Comparison of ENCODE assay signal across 17 cellular contexts in the genomic region with DNA sequence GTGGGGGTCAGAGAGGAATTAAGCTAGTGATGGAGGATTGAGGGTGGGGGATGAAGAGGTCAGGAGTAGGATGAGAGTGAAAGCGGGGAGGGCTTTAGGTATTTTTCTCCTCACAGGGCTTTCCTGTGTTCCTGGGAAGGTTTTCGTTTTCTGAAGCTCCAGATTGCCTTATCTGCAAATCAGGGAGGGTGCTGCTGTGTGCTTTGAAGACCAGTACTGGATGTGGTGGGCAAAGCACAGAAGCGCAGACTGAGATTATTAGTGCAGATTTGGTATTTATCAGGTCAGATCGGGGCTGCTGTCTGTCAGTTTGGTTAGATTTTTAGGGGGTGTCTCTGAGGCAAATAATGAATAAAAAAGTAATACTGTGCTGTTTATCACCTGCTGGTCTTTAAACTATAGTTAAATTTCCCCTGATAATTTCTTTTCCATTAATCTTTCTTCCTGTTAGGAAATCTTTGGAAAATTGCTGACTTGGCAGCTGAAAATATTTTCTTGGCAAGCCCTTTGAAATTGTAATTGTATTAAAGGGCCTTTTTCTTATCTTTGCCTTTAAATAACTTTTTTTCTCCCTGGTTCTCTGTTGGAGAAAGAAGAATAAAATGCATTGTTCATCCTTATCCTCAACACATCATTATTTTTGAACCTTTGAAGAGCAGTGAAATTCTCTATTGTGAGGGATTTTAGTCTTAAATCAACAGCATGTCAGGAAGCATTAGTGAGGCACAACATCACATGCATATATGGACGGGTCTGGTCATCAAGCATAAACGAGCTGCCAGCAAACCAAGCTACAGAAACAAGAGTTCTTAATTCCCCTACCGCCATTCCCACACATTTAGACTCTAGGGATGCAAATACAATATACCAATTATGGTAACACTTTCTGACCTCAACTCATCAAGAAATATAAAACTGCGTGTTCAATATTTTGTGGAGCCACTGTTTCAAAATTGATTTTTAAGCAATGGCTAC.
DNase-seq lines count a peak whose midpoint lies in the region; ATAC-seq and TF ChIP-seq lines count a peak whose summit lies in the region.
"Had no signal": no experiment of that assay in that cellular context is flagged by ENCODE, and none has a peak within 500 bp of the region (broad histone marks: within the 10 kb centered on the region; RNA-seq: fewer than 3 reads in every experiment).

No MANE protein-coding gene starts in this region.

- no peaks in the 10 kb centered on the region for H3K9me1 ChIP-seq in IMR-90 (ENCODE audit: insufficient read depth, low read length)

- no peak overlapping the region for H2BK20ac ChIP-seq in IMR-90 (ENCODE audit: low read depth, low read length)

- intact Hi-C loops in IMR-90 (cut with micrococcal nuclease), result no loop called here
- intact Hi-C loops in activated naive CD4-positive, alpha-beta T cell treated with anti-CD3 and anti-CD28 coated beads for 36 hours (cut with micrococcal nuclease), result no loop called here

- no peak overlapping the region for H3K27ac ChIP-seq in IMR-90 (ENCODE audit: insufficient read depth, low read length)
- H3K27ac ChIP-seq: PC-9, SJCRH30 had no signal

- H3K4me3 ChIP-seq in IMR-90 (ENCODE audit: insufficient read depth, low read depth, low read length), result no peak overlapping the region
- H3K4me3 ChIP-seq: PC-9, SJCRH30 had no signal

- no peak overlapping the region for H3K4me2 ChIP-seq in IMR-90 (ENCODE audit: low read depth, low read length)
- H3K4me2 ChIP-seq: PC-9 had no signal

- H2BK15ac ChIP-seq in IMR-90 (ENCODE audit: low read depth, low read length), result no peak overlapping the region

- no peak overlapping the region for H3K56ac ChIP-seq in IMR-90 (ENCODE audit: extremely low read depth, insufficient read depth, low read length)

- H3K79me1 ChIP-seq in IMR-90 (ENCODE audit: low read depth in 1 of 2, low read length in 2 of 2), result no peaks in the 10 kb centered on the region

- H4K5ac ChIP-seq in IMR-90 (ENCODE audit: low read depth, low read length), result no peak overlapping the region

- TF ChIP-seq CTCF in IMR-90 (conservative IDR thresholded peaks at IDR 0.05; ENCODE audit: low read depth, low read length), result no peak

- peaks cover under 1% of the 10 kb centered on the region; the same call in 1 of the 2 replicates for H3K4me1 ChIP-seq in IMR-90 (ENCODE audit: control insufficient read depth, insufficient read depth, low read length)
- H3K4me1 ChIP-seq: SJCRH30 had no signal

- no peak overlapping the region for H3K18ac ChIP-seq in IMR-90 (ENCODE audit: low read depth, low read length)

- no peak overlapping the region for H3K27ac Mint-ChIP-seq in activated naive CD4-positive, alpha-beta T cell treated with anti-CD3 and anti-CD28 coated beads for 36 hours
- H3K27ac Mint-ChIP-seq: B cell; CD4-positive, alpha-beta T cell; T-cell had no signal

- no peak for TF ChIP-seq RAD21 in IMR-90 (IDR thresholded peaks at IDR 0.05; ENCODE audit: low read length)

- no TSS peak for BruUV-seq in IMR-90 (replicated peaks; lab: Mats Ljungman, UMichigan)

- H3K36me3 ChIP-seq in IMR-90 (ENCODE audit: control insufficient read depth, insufficient read depth, low read length), result no peaks in the 10 kb centered on the region
- H3K36me3 ChIP-seq: SJCRH30 had no signal

- H3K4ac ChIP-seq in IMR-90 (ENCODE audit: low read depth, low read length), result no peak overlapping the region

- DNase-seq in IMR-90, result no peak
- DNase-seq in foreskin melanocyte, result peak; percentile 2
- no peak for DNase-seq in hippocampal formation (lab: John Stamatoyannopoulos, UW)
- DNase-seq in activated naive CD4-positive, alpha-beta T cell treated with anti-CD3 and anti-CD28 coated beads for 36 hours, result no peak
- no peak for DNase-seq in NCI-H2107 treated with DMSO at 0.1 percent for 48 hours (lab: John Stamatoyannopoulos, UW; ENCODE audit: unreplicated experiment)
- no peak for DNase-seq in NCI-H146 (lab: John Stamatoyannopoulos, UW)
- DNase-seq: CD4-positive, alpha-beta T cell; Kasumi-1; MM.1S; NCI-H1105; NCI-H1930; NCI-H524; PC-9; SJCRH30; T-cell had no signal

- H2AFZ ChIP-seq in IMR-90 (replicated peaks; ENCODE audit: low read length, poor library complexity), result no peak overlapping the region
- H2AFZ ChIP-seq: PC-9 had no signal

- peaks cover 11% of the 10 kb centered on the region for H3K4me1 Mint-ChIP-seq in activated naive CD4-positive, alpha-beta T cell treated with anti-CD3 and anti-CD28 coated beads for 36 hours (ENCODE audit: low read depth)

- dilution Hi-C loops in IMR-90 (cut with HindIII; ENCODE audit: low sequenced_read_pairs, unreplicated experiment), result no loop called here

- H2AK9ac ChIP-seq in IMR-90 (replicated peaks; ENCODE audit: low read depth, low read length, poor library complexity), result no peak overlapping the region

- H3K9me3 Mint-ChIP-seq in activated naive CD4-positive, alpha-beta T cell treated with anti-CD3 and anti-CD28 coated beads for 36 hours, result peaks cover 3% of the 10 kb centered on the region
- H3K9me3 Mint-ChIP-seq: CD4-positive, alpha-beta T cell had no signal

- H3K27me3 Mint-ChIP-seq in activated naive CD4-positive, alpha-beta T cell treated with anti-CD3 and anti-CD28 coated beads for 36 hours (ENCODE audit: low read depth), result no peaks in the 10 kb centered on the region
- H3K27me3 Mint-ChIP-seq: B cell; CD4-positive, alpha-beta T cell; T-cell had no signal

- in situ Hi-C loops in IMR-90 (cut with MboI; ENCODE audit: low sequenced_read_pairs), result no loop called here

- WGBS in IMR-90 (ENCODE audit: extremely low coverage in 2 of 2, insufficient read length in 1 of 2), 2 experiments, result 20% methylated on average over 1 of the region's 8 CpGs; no CpG with 5 or more reads in 1 of the 2 experiments

- H4K8ac ChIP-seq in IMR-90 (ENCODE audit: low read depth in 2 of 2, low read length in 2 of 2), result no peak overlapping the region

- H3K36me3 Mint-ChIP-seq in activated naive CD4-positive, alpha-beta T cell treated with anti-CD3 and anti-CD28 coated beads for 36 hours (ENCODE audit: low read depth), result no peaks in the 10 kb centered on the region
- H3K36me3 Mint-ChIP-seq: T-cell had no signal

- no peaks in the 10 kb centered on the region for H4K20me1 ChIP-seq in IMR-90 (ENCODE audit: insufficient read depth, low read length)

- ATAC-seq in IMR-90 (ENCODE audit: low read depth) (no peak), SK-N-SH treated with all-trans-retinoic acid at 6 μM for 48 hours (no peak)
- ATAC-seq: T-cell had no signal

- H3K27me3 ChIP-seq in IMR-90 (ENCODE audit: control insufficient read depth, insufficient read depth, low read length), result peaks cover 8% of the 10 kb centered on the region
- H3K27me3 ChIP-seq: SJCRH30 had no signal

- H3K9ac ChIP-seq in IMR-90 (ENCODE audit: low read depth, low read length), result no peak overlapping the region

- no peak overlapping the region for H2BK120ac ChIP-seq in IMR-90 (ENCODE audit: low read depth, low read length)

- H3K14ac ChIP-seq in IMR-90 (replicated peaks; ENCODE audit: low read depth, low read length), result no peak overlapping the region

- H3K4me3 Mint-ChIP-seq in activated naive CD4-positive, alpha-beta T cell treated with anti-CD3 and anti-CD28 coated beads for 36 hours, result no peak overlapping the region
- H3K4me3 Mint-ChIP-seq: B cell; CD4-positive, alpha-beta T cell; T-cell had no signal

- no peak for TF ChIP-seq POLR2A in IMR-90 (IDR thresholded peaks at IDR 0.05; ENCODE audit: low read depth, low read length)

- H4K91ac ChIP-seq in IMR-90 (ENCODE audit: insufficient read depth, low read depth, low read length), result no peak overlapping the region

- CTCF ChIA-PET in IMR-90 (lab: Yijun Ruan, JAX), result no interaction called here
- CTCF ChIA-PET in activated naive CD4-positive, alpha-beta T cell treated with anti-CD3 and anti-CD28 coated beads for 36 hours (lab: Charles Lee), result interaction anchor here (0.6 to 1.6 kb wide), 3 partner anchors 19 to 399 kb away, joined by 3 to 8 read pairs (median 3); no protein-coding TSS in a partner anchor

- H3K23ac ChIP-seq in IMR-90 (ENCODE audit: low read depth, low read length), result no peak overlapping the region

- H2AK5ac ChIP-seq in IMR-90 (ENCODE audit: low read depth, low read length), result no peak overlapping the region

- H3K9me3 ChIP-seq in IMR-90 (ENCODE audit: control insufficient read depth, insufficient read depth, low read length), result no peaks in the 10 kb centered on the region
- H3K9me3 ChIP-seq: SJCRH30 had no signal

- POLR2A ChIA-PET in IMR-90 (lab: Charles Lee; ENCODE audit: unreplicated experiment), result no interaction called here

- no peak overlapping the region for H2BK5ac ChIP-seq in IMR-90 (ENCODE audit: low read depth, low read length, poor library complexity, severe bottlenecking)

TF ChIP-seq in IMR-90, 13 proteins besides CTCF, POLR2A, EP300 and RAD21:
- peak; percentile 85 for TF ChIP-seq MAFK (IDR thresholded peaks at IDR 0.05; ENCODE audit: low read depth, low read length)
- no peak for TF ChIP-seq NFE2L2 (IDR thresholded peaks at IDR 0.05; ENCODE audit: low read depth, low read length)

TF ChIP-seq in SK-N-SH treated with all-trans-retinoic acid at 6 μM for 48 hours, 23 proteins besides CTCF, POLR2A, EP300 and RAD21:
- no peak for TF ChIP-seq ESRRG (CRISPR knock-in tag; IDR thresholded peaks at IDR 0.05)
- no peak for TF ChIP-seq ZC3H10 (CRISPR knock-in tag; IDR thresholded peaks at IDR 0.05)
- no peak for TF ChIP-seq ZNF565 (CRISPR knock-in tag; conservative IDR thresholded peaks at IDR 0.05; ENCODE audit: low read depth)
- TF ChIP-seq ISL1 (CRISPR knock-in tag; IDR thresholded peaks at IDR 0.05), result peak; percentile 72
- peak; percentile 37; the same call in 1 of the 2 replicates for TF ChIP-seq TCF4 (CRISPR knock-in tag; IDR thresholded peaks at IDR 0.05; ENCODE audit: borderline replicate concordance)
